Comparison of ENCODE assay signal across 8 cellular contexts in the genomic region with DNA sequence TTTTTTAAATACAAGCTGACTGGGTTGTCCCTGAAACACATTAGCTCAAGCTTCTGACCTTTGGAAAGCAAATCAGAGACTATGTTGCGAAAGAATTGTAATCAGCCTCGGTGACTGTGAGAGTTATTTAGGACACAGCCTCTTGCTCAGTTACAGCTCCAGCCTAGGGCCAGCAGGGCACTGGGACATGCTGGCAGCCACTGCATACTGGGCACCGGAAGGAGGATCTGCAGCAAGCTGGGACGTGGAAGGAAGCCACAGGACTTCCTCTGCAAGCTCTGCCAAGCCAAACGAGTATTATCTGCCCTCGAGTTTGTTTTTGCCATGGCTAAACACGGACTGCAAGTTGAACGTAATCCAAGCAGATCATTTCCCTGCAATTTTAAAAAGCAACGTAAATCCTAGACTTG. TPM values are rescaled to one million over a fixed set of nuclear protein-coding genes. Genes with fewer than 3 reads are reported as not detected.
DNase-seq lines count a peak whose midpoint lies in the region; ATAC-seq and TF ChIP-seq lines count a peak whose summit lies in the region.

No MANE protein-coding gene starts in this region.

- no peaks in the 10 kb centered on the region for H3K36me3 Mint-ChIP-seq in H9 (ENCODE audit: insufficient read depth in 1 of 3, low read depth in 3 of 3)
- H3K36me3 Mint-ChIP-seq in dendritic cell treated with granulocyte-macrophage colony-stimulating factor and Interleukin-4, amounts not matched to agents 40 ng/mL and 50 ng/mL, for 4 days (ENCODE audit: low read depth) = no peaks in the 10 kb centered on the region

- H3K14ac ChIP-seq in H9 (ENCODE audit: insufficient read depth, low read length) = no peak overlapping the region

- no peak overlapping the region for H4K91ac ChIP-seq in H9 (ENCODE audit: insufficient read length, low read depth, low read length)

- H3K4me1 ChIP-seq in H9 (ENCODE audit: insufficient read depth, low read length) = peaks cover 4% of the 10 kb centered on the region; the same call in 1 of the 2 replicates
- H3K4me1 ChIP-seq in SK-N-SH (ENCODE audit: control insufficient read depth in 1 of 2, insufficient read depth in 2 of 2, low read depth in 1 of 2, low read length in 1 of 2) = peaks cover 3 to 30% of the 10 kb centered on the region in 2 experiments; a peak in 2 of 4 replicates
- H3K4me1 ChIP-seq in upper lobe of left lung = peaks cover 47 to 59% (median 55%) of the 10 kb centered on the region in 4 donors

- ATAC-seq in upper lobe of left lung (ENCODE audit: low FRiP score in 2 of 2) = peak; percentile 91 to 93
- ATAC-seq in HG03108 (IDR thresholded peaks at IDR 0.05; ENCODE audit: unreplicated experiment) = no peak

- H3K79me2 ChIP-seq in H9 (ENCODE audit: insufficient read depth, low read length) = no peaks in the 10 kb centered on the region
- H3K79me2 ChIP-seq in SK-N-SH (ENCODE audit: insufficient read depth) = no peaks in the 10 kb centered on the region

- intact Hi-C loops in dendritic cell treated with granulocyte-macrophage colony-stimulating factor and Interleukin-4, amounts not matched to agents 40 ng/mL and 50 ng/mL, for 4 days (cut with micrococcal nuclease) = no loop called here

- H3K56ac ChIP-seq in H9 (ENCODE audit: insufficient read length, low read depth, low read length) = no peak overlapping the region

- H3K18ac ChIP-seq in H9 (ENCODE audit: insufficient read length, low read depth, low read length) = no peak overlapping the region

- no peak overlapping the region for H2BK15ac ChIP-seq in H9 (ENCODE audit: low read depth, low read length)

- TF ChIP-seq RAD21 in SK-N-SH (IDR thresholded peaks at IDR 0.05; ENCODE audit: low read length) = no peak

- no peak overlapping the region for H3K27ac ChIP-seq in H9 (ENCODE audit: insufficient read length, low read depth, low read length)
- H3K27ac ChIP-seq in SK-N-SH (ENCODE audit: low read depth in 2 of 2, low read length in 1 of 2) = peak overlapping the region; percentile 71 to 91
- H3K27ac ChIP-seq in upper lobe of left lung = peak overlapping the region; percentile 73 to 89 (median 86)

- H2BK5ac ChIP-seq in H9 (ENCODE audit: insufficient read length, low read length) = no peak overlapping the region

- no peak overlapping the region for H3K4me3 Mint-ChIP-seq in H9
- H3K4me3 Mint-ChIP-seq in dendritic cell treated with granulocyte-macrophage colony-stimulating factor and Interleukin-4, amounts not matched to agents 40 ng/mL and 50 ng/mL, for 4 days = peak overlapping the region; percentile 34

- POLR2A ChIA-PET in SK-N-SH (lab: Yijun Ruan, JAX) = interaction anchor here (0.9 to 1.3 kb wide), 2 partner anchors 24 to 91 kb away, joined by 4 to 5 read pairs; a partner anchor contains a TSS

- no peaks in the 10 kb centered on the region for H3K9me3 Mint-ChIP-seq in H9
- H3K9me3 Mint-ChIP-seq in dendritic cell treated with granulocyte-macrophage colony-stimulating factor and Interleukin-4, amounts not matched to agents 40 ng/mL and 50 ng/mL, for 4 days = no peaks in the 10 kb centered on the region

- H3K9me2 ChIP-seq in SK-N-SH = no peaks in the 10 kb centered on the region

- H3F3A ChIP-seq in SK-N-SH (replicated peaks; ENCODE audit: insufficient read depth) = peaks cover 41% of the 10 kb centered on the region

- H3K36me3 ChIP-seq in SK-N-SH (replicated peaks in 1 of 2; ENCODE audit: control insufficient read depth in 1 of 2, insufficient read depth in 2 of 2, low read length in 1 of 2) (no peaks in the 10 kb centered on the region), upper lobe of left lung (no peaks in the 10 kb centered on the region)

- H2BK12ac ChIP-seq in H9 (ENCODE audit: insufficient read length, low read depth, low read length) = no peak overlapping the region

- no peak overlapping the region for H2BK20ac ChIP-seq in H9 (ENCODE audit: low read depth, low read length, poor library complexity, severe bottlenecking)

- H3K4me3 ChIP-seq in AG10803 (ENCODE audit: low read length) (peak overlapping the region; percentile 33), SK-N-SH (ENCODE audit: low read depth in 2 of 2, low read length in 1 of 2) (peak overlapping the region in 1 of 2 experiments; percentile 20; a peak in 1 of 4 replicates), upper lobe of left lung (peak overlapping the region in 2 of 4 donors; percentile 1 to 12)

- TF ChIP-seq CTCF in AG10803 (conservative IDR thresholded peaks at IDR 0.05; ENCODE audit: low read length) = 0 out of 2 replicates have a peak, but pooled peaks have one; percentile 5
- no peak for TF ChIP-seq CTCF in H9 (conservative IDR thresholded peaks at IDR 0.05)
- no peak for TF ChIP-seq CTCF in SK-N-SH (IDR thresholded peaks at IDR 0.05)
- TF ChIP-seq CTCF in upper lobe of left lung (IDR thresholded peaks at IDR 0.05) = peak in 3 of 6 experiments; percentile 14 to 46 (median 35)

- H3K4me1 Mint-ChIP-seq in H9 = peaks cover 20 to 23% of the 10 kb centered on the region in 2 experiments
- H3K4me1 Mint-ChIP-seq in dendritic cell treated with granulocyte-macrophage colony-stimulating factor and Interleukin-4, amounts not matched to agents 40 ng/mL and 50 ng/mL, for 4 days (ENCODE audit: low read depth) = peaks cover 51% of the 10 kb centered on the region

- no peak overlapping the region for H3K9ac ChIP-seq in H9 (ENCODE audit: extremely low read depth, insufficient read length, low read length)
- peak overlapping the region; percentile 37; the same call in 1 of the 2 replicates for H3K9ac ChIP-seq in SK-N-SH

- no peak overlapping the region for H2AK5ac ChIP-seq in H9 (ENCODE audit: insufficient read length, low read length)

- H3K4me2 ChIP-seq in H9 (ENCODE audit: insufficient read depth, insufficient read length, low read length) (no peak overlapping the region), SK-N-SH (peak overlapping the region; percentile 71)

- TF ChIP-seq EP300 in SK-N-SH (IDR thresholded peaks at IDR 0.05; ENCODE audit: borderline replicate concordance in 1 of 2, low read depth in 1 of 2, low read length in 1 of 2) (no peak), upper lobe of left lung (IDR thresholded peaks at IDR 0.05) (peak in 1 of 4 donors; percentile 53)

- H3K27me3 Mint-ChIP-seq in H9 (ENCODE audit: low read depth) = peaks cover 3% of the 10 kb centered on the region
- H3K27me3 Mint-ChIP-seq in dendritic cell treated with granulocyte-macrophage colony-stimulating factor and Interleukin-4, amounts not matched to agents 40 ng/mL and 50 ng/mL, for 4 days = no peaks in the 10 kb centered on the region

- WGBS in H9 (ENCODE audit: extremely low coverage, insufficient read length, low lambda C conversion rate) = no CpG with 5 or more reads among the region's 9 CpGs
- WGBS in SK-N-SH (ENCODE audit: low lambda C conversion rate) = 19% methylated on average over 9 of the region's 9 CpGs
- 1 to 2% methylated on average over 8 to 9 of the region's 9 CpGs for WGBS in upper lobe of left lung, 2 donors

- no peak overlapping the region for H3K23ac ChIP-seq in H9 (ENCODE audit: insufficient read length, low read depth, low read length)

- peak in 1 of 4 donors; percentile 65 for TF ChIP-seq POLR2A in upper lobe of left lung (IDR thresholded peaks at IDR 0.05)

- no peak overlapping the region for H3K27ac Mint-ChIP-seq in H9
- H3K27ac Mint-ChIP-seq in dendritic cell treated with granulocyte-macrophage colony-stimulating factor and Interleukin-4, amounts not matched to agents 40 ng/mL and 50 ng/mL, for 4 days = peak overlapping the region; percentile 100

- H4K8ac ChIP-seq in H9 (replicated peaks; ENCODE audit: insufficient read length, low read depth, low read length) = no peak overlapping the region

- CTCF ChIA-PET in SK-N-SH (lab: Yijun Ruan, JAX) = interaction anchor here (1.4 to 8.8 kb wide), 5 partner anchors 12 to 255 kb away, joined by 4 to 49 read pairs (median 9); no protein-coding TSS in a partner anchor

- DNase-seq in AG10803 (ENCODE audit: low read depth) (peak; percentile 82), H9 (peak; percentile 43), SK-N-SH (peak; percentile 73), lung microvascular endothelial cell (ENCODE audit: low read depth in 2 of 2) (peak; percentile 60 to 95), upper lobe of left lung (peak in 1 of 2 donors; percentile 94), NK-92 (lab: John Stamatoyannopoulos, UW; ENCODE audit: unreplicated experiment) (no peak)

- H2AFZ ChIP-seq in H9 (ENCODE audit: low read length) (no peak overlapping the region), SK-N-SH (ENCODE audit: low read depth) (peak overlapping the region; percentile 88)

- H3K4ac ChIP-seq in H9 (ENCODE audit: low read depth, low read length) = no peak overlapping the region

- H3K79me1 ChIP-seq in H9 (ENCODE audit: insufficient read depth, low read depth, low read length, poor library complexity, severe bottlenecking) = no peaks in the 10 kb centered on the region

- H4K5ac ChIP-seq in H9 (ENCODE audit: insufficient read length, low read depth, low read length) = no peak overlapping the region

- H3T11ph ChIP-seq in H9 (ENCODE audit: low read length) = no peak overlapping the region

- no peak overlapping the region for H2BK120ac ChIP-seq in H9 (ENCODE audit: low read depth, low read length, poor library complexity, severe bottlenecking)

- H3K27me3 ChIP-seq in H9 (ENCODE audit: insufficient read depth, low read length) (no peaks in the 10 kb centered on the region), SK-N-SH (ENCODE audit: insufficient read depth) (no peaks in the 10 kb centered on the region), upper lobe of left lung (no peaks in the 10 kb centered on the region)

- H4K20me1 ChIP-seq in H9 (ENCODE audit: control insufficient read depth, insufficient read depth, insufficient read length) (no peaks in the 10 kb centered on the region), SK-N-SH (ENCODE audit: insufficient read depth) (no peaks in the 10 kb centered on the region)

- H3K23me2 ChIP-seq in H9 (ENCODE audit: insufficient read length, low read depth, low read length, poor library complexity, severe bottlenecking) = no peaks in the 10 kb centered on the region

- H3K9me3 ChIP-seq in H9 (ENCODE audit: control insufficient read depth, low read depth, low read length) (no peaks in the 10 kb centered on the region), SK-N-SH (no peaks in the 10 kb centered on the region), upper lobe of left lung (no peaks in the 10 kb centered on the region)

RNA-seq across cellular contexts. Expression of a gene that starts 24.4 kb away (rescaled TPM):
- 142 and 147 TPM in 2 replicates for total RNA-seq in H9 (2021)
- 111 and 114 TPM in 2 replicates for polyA plus RNA-seq in SK-N-SH (2012; rRNA removed)
- polyA plus RNA-seq in SK-N-SH (2012; cell fraction: cytosol; rRNA removed) = 96.5 and 100 TPM in 2 replicates
- polyA plus RNA-seq in SK-N-SH (2012; cell fraction: nucleus; rRNA removed) = 112 and 138 TPM in 2 replicates
- total RNA-seq in lung microvascular endothelial cell = 159 and 221 TPM in 2 replicates
- total RNA-seq in upper lobe of left lung = 100 to 1,000 TPM; 108 to 191 (median 171) TPM

RNA-seq across cellular contexts. Expression of a gene that starts 41.3 kb away (rescaled TPM):
- total RNA-seq in H9 (2021) (433 and 443 TPM in 2 replicates), lung microvascular endothelial cell (207 and 229 TPM in 2 replicates), upper lobe of left lung (100 to 1,000 TPM; 185 to 426 (median 312) TPM)
- polyA plus RNA-seq in SK-N-SH (2012; rRNA removed) = 240 and 279 TPM in 2 replicates
- 305 and 321 TPM in 2 replicates for polyA plus RNA-seq in SK-N-SH (2012; cell fraction: cytosol; rRNA removed)
- 94.3 and 162 TPM in 2 replicates for polyA plus RNA-seq in SK-N-SH (2012; cell fraction: nucleus; rRNA removed)

RNA-seq across cellular contexts. Expression of a gene that starts 53.7 kb away (rescaled TPM):
- total RNA-seq in H9 (2021) = 51.2 and 52.4 TPM in 2 replicates
- 29.0 and 32.4 TPM in 2 replicates for polyA plus RNA-seq in SK-N-SH (2012; rRNA removed)
- 33.5 and 34.7 TPM in 2 replicates for polyA plus RNA-seq in SK-N-SH (2012; cell fraction: cytosol; rRNA removed)
- polyA plus RNA-seq in SK-N-SH (2012; cell fraction: nucleus; rRNA removed) = 22.5 and 25.0 TPM in 2 replicates
- total RNA-seq in lung microvascular endothelial cell = 18.7 and 20.3 TPM in 2 replicates
- 10 to 100 TPM; 27.0 to 38.0 (median 31.1) TPM for total RNA-seq in upper lobe of left lung
